In the genomic region with DNA sequence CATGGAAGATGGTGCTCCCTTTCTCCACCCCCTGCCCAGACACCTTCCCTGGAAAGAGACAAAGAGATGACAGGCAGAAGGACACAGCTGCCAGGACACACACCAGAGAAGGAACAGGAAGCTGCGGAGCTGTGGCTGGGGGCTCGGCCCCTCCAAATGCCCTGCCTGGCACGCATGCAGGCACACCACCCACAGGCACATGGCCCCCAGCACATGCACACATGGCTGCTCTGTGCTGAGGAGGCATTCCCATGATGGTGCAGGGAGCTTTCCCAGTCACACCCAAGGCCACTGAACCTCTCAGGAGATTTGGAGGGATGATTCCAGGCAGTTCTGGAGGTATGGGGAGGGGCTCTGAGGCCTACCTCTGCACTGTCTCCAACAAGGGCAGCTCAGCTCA, we compare ENCODE assay signal across 31 cellular contexts.
"Had no signal": no experiment of that assay in that cellular context is flagged by ENCODE, and none has a peak within 500 bp of the region (broad histone marks: within the 10 kb centered on the region; RNA-seq: fewer than 3 reads in every experiment).

No MANE protein-coding gene starts in this region.

- H3K36me3 ChIP-seq: brain microvascular endothelial cell, esophagus squamous epithelium, gastroesophageal sphincter, heart right ventricle had no signal

- ATAC-seq: activated T-cell treated with anti-CD3 and anti-CD28 coated beads, Interleukin-2, amount 50 U/mL, for 4 hours; activated T-helper 17 cell treated with anti-CD3 and anti-CD28 coated beads, Interleukin-2, amount 50 U/mL, for 72 hours; gastroesophageal sphincter; heart right ventricle had no signal

- H3K27me3 Mint-ChIP-seq: activated CD4-positive, alpha-beta memory T cell treated with anti-CD3 and anti-CD28 coated beads, Interleukin-2, amount 10 ng/mL, durations not matched to agents 7 days and 5 days; activated CD4-positive, alpha-beta T cell treated with anti-CD3 and anti-CD28 coated beads, Interleukin-2, amount 10 ng/mL, durations not matched to agents 7 days and 5 days; activated naive CD8-positive, alpha-beta T cell had no signal

- H3K36me3 Mint-ChIP-seq: activated naive CD8-positive, alpha-beta T cell had no signal

- H3K4me3 Mint-ChIP-seq: activated CD4-positive, alpha-beta memory T cell treated with anti-CD3 and anti-CD28 coated beads, Interleukin-2, amount 10 ng/mL, durations not matched to agents 7 days and 5 days; activated CD4-positive, alpha-beta T cell treated with anti-CD3 and anti-CD28 coated beads, Interleukin-2, amount 10 ng/mL, durations not matched to agents 7 days and 5 days; activated naive CD8-positive, alpha-beta T cell; activated T-cell treated with anti-CD3 and anti-CD28 coated beads, Interleukin-2, amount 50 U/mL, for 4 hours; activated T-helper 17 cell treated with anti-CD3 and anti-CD28 coated beads, Interleukin-2, amount 50 U/mL, for 72 hours; central memory CD8-positive, alpha-beta T cell had no signal

- DNase-seq: activated CD4-positive, alpha-beta memory T cell treated with anti-CD3 and anti-CD28 coated beads, Interleukin-2, amount 10 ng/mL, durations not matched to agents 7 days and 5 days; activated CD4-positive, alpha-beta T cell treated with anti-CD3 and anti-CD28 coated beads for 4 hours; activated CD4-positive, alpha-beta T cell treated with anti-CD3 and anti-CD28 coated beads, Interleukin-2, amount 10 ng/mL, durations not matched to agents 7 days and 5 days; activated CD4-positive, alpha-beta T cell treated with anti-CD3 and anti-CD28 coated beads, Interleukin-2, amount 50 U/mL, for 4 hours; activated CD4-positive, CD25-positive, alpha-beta regulatory T cell; activated CD4-positive, CD25-positive, alpha-beta regulatory T cell treated with anti-CD3 and anti-CD28 coated beads, Interleukin-2, amount 50 U/mL, for 72 hours; activated CD8-positive, alpha-beta memory T cell treated with anti-CD3 and anti-CD28 coated beads for 24 hours; activated effector memory CD4-positive, alpha-beta T cell treated with Interleukin-2 at 50 U/mL for 16 hours; activated gamma-delta T cell treated with Interleukin-2 at 50 U/mL for 16 hours; activated naive CD4-positive, alpha-beta T cell treated with anti-CD3 and anti-CD28 coated beads, Interleukin-2, amount 50 U/mL, for 16 hours; activated naive CD4-positive, alpha-beta T cell treated with Interleukin-2 at 50 U/mL for 16 hours; activated T-cell treated with anti-CD3 and anti-CD28 coated beads, Interleukin-2, amount 50 U/mL, for 4 hours; amniotic stem cell; anterior cingulate cortex; brain microvascular endothelial cell; cortex of kidney; dermis blood vessel endothelial cell; effector CD4-positive, alpha-beta T cell; esophagus squamous epithelium; foreskin melanocyte; heart right ventricle; T-helper 2 cell had no signal

- H3K9me3 Mint-ChIP-seq: activated CD4-positive, alpha-beta memory T cell treated with anti-CD3 and anti-CD28 coated beads, Interleukin-2, amount 10 ng/mL, durations not matched to agents 7 days and 5 days; activated CD4-positive, alpha-beta T cell treated with anti-CD3 and anti-CD28 coated beads, Interleukin-2, amount 10 ng/mL, durations not matched to agents 7 days and 5 days; activated T-cell treated with anti-CD3 and anti-CD28 coated beads, Interleukin-2, amount 50 U/mL, for 4 hours; activated T-helper 17 cell treated with anti-CD3 and anti-CD28 coated beads, Interleukin-2, amount 50 U/mL, for 72 hours; central memory CD8-positive, alpha-beta T cell had no signal

- H3K27me3 ChIP-seq: brain microvascular endothelial cell, esophagus squamous epithelium had no signal

- H3K9me3 ChIP-seq: esophagus squamous epithelium, gastroesophageal sphincter, heart right ventricle had no signal

- FAIRE-seq: astrocyte, colon, endometrium, endothelial cell of umbilical vein had no signal

- H3K4me1 Mint-ChIP-seq: activated CD4-positive, alpha-beta memory T cell treated with anti-CD3 and anti-CD28 coated beads, Interleukin-2, amount 10 ng/mL, durations not matched to agents 7 days and 5 days; activated CD4-positive, alpha-beta T cell treated with anti-CD3 and anti-CD28 coated beads, Interleukin-2, amount 10 ng/mL, durations not matched to agents 7 days and 5 days; central memory CD8-positive, alpha-beta T cell had no signal

- H3K27ac ChIP-seq: brain microvascular endothelial cell, epithelial cell of prostate, esophagus squamous epithelium, gastroesophageal sphincter, heart right ventricle had no signal

- H3K4me1 ChIP-seq: esophagus squamous epithelium, gastroesophageal sphincter had no signal

- H3K27ac Mint-ChIP-seq: activated CD4-positive, alpha-beta memory T cell treated with anti-CD3 and anti-CD28 coated beads, Interleukin-2, amount 10 ng/mL, durations not matched to agents 7 days and 5 days; activated CD4-positive, alpha-beta T cell treated with anti-CD3 and anti-CD28 coated beads, Interleukin-2, amount 10 ng/mL, durations not matched to agents 7 days and 5 days; activated naive CD8-positive, alpha-beta T cell; activated T-helper 17 cell treated with anti-CD3 and anti-CD28 coated beads, Interleukin-2, amount 50 U/mL, for 72 hours had no signal

- H3K4me3 ChIP-seq: esophagus squamous epithelium, gastroesophageal sphincter, heart right ventricle had no signal
